Comparison of ENCODE assay signal across 1 cellular context in the genomic region with DNA sequence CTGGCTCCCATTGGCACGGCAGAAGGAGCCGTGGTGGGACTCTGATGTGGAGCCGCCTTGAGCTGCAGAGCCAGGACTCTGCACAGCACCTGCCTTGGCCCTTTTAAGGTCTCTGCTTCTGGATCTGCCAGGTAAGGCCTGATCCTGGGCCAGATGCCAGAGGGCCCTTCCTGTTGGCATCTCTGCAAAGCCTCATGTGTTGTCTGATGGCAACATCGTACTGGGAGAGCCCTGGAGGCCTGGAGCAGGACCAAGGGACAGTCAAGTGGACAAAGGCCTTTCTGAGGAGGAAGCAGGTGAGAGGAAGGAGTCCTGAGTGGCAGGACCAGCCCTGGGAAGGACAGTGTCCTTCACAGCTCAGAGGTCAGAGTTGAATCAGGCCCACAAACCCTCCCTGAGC.
TF ChIP-seq lines count a peak whose summit lies in the region.

No MANE protein-coding gene starts in this region.

TF ChIP-seq in HEK293T, 16 proteins besides CTCF, POLR2A, EP300 and RAD21 (continued from another document):
- TF ChIP-seq, protein P1, sequence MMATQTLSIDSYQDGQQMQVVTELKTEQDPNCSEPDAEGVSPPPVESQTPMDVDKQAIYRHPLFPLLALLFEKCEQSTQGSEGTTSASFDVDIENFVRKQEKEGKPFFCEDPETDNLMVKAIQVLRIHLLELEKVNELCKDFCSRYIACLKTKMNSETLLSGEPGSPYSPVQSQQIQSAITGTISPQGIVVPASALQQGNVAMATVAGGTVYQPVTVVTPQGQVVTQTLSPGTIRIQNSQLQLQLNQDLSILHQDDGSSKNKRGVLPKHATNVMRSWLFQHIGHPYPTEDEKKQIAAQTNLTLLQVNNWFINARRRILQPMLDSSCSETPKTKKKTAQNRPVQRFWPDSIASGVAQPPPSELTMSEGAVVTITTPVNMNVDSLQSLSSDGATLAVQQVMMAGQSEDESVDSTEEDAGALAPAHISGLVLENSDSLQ (IDR thresholded peaks at IDR 0.05) = no peak
- TF ChIP-seq FOXK2 (IDR thresholded peaks at IDR 0.05) (no peak), CTBP1 (IDR thresholded peaks at IDR 0.05; ENCODE audit: borderline replicate concordance) (no peak), LEF1 (IDR thresholded peaks at IDR 0.05; ENCODE audit: borderline replicate concordance) (no peak), ARNT (IDR thresholded peaks at IDR 0.05) (no peak)
